Comparison of ENCODE assay signal across 32 cellular contexts in the genomic region with DNA sequence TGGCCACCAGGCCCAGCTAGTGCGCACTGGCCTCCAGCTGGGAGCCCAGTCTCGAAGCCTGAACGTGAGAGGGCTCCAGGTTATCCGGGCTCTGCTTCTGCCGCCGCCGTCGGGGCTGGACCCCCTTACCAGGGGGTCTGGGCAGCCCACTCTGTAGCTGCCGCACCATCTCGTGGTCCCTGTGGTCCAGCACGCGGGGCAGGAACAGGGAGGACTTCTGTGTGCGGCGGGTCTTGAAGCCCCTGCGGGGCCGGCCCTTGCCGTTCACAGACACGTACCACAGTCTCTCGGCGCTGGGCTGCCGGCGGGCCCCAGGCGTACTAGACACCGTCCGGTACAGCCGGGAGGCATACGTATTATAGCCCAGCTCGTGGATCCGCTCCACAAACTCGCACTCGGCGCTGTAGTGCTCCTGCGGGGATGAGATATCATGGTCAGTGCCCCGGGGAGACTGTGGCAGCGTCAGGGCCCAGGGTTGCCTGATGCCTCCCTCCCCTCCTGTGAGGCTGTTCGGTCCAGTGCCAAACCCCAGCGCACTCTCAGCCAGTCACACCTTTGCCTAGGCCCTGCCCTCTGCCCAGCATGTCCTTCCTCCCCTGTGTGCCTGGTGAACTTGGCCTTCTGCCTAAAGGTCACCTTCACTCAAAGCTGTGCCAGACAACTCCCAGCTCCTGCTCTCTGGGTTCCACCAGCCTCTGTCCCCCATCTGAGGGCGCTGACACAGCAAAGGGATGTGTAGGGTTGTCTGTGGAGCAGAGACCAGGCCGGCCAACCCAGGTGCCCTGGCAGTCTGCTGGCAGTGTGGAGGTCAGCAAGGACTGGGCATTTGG. TPM values are rescaled to one million over a fixed set of nuclear protein-coding genes. Genes with fewer than 3 reads are reported as not detected.
"Had no signal": no experiment of that assay in that cellular context is flagged by ENCODE, and none has a peak within 500 bp of the region (broad histone marks: within the 10 kb centered on the region; RNA-seq: fewer than 3 reads in every experiment).

No MANE protein-coding gene starts in this region.

- H3K36me3 Mint-ChIP-seq: activated naive CD4-positive, alpha-beta T cell treated with anti-CD3 and anti-CD28 coated beads, Interleukin-2, amount 50 U/mL, for 24 hours had no signal

- H3K9ac ChIP-seq: SK-N-SH had no signal

- H3K4me3 ChIP-seq: K562, SJSA1 had no signal

- H3K4me2 ChIP-seq: SK-N-SH had no signal

- FAIRE-seq: K562, TTC549 had no signal

- H3K36me3 ChIP-seq: brain microvascular endothelial cell, SJSA1 had no signal

- H3K27ac ChIP-seq: brain microvascular endothelial cell, RWPE1, SJSA1 had no signal

- ATAC-seq: activated CD8-positive, alpha-beta T cell treated with anti-CD3 and anti-CD28 coated beads for 36 hours; K562 had no signal

- H3K9me2 ChIP-seq: SK-N-SH had no signal

- H3K9me3 Mint-ChIP-seq: activated CD4-positive, alpha-beta T cell treated with anti-CD3 and anti-CD28 coated beads, Interleukin-2, amount 10 ng/mL, durations not matched to agents 24 days and 14 days; activated CD8-positive, alpha-beta T cell treated with anti-CD3 and anti-CD28 coated beads for 36 hours; activated naive CD4-positive, alpha-beta T cell treated with anti-CD3 and anti-CD28 coated beads, Interleukin-2, amount 50 U/mL, for 24 hours; activated T-helper 2 cell treated with anti-CD3 and anti-CD28 coated beads, Interferon-gamma antibody, Interleukin-2, Interleukin-4, amounts not matched to agents 10 μg/mL and 5 μg/mL and 100 μg/mL, durations not matched to agents 14 hours and 24 hours and 36 hours; central memory CD8-positive, alpha-beta T cell; T-helper 1 cell treated with Interleukin-12 subunit alpha and Interleukin-12 subunit beta and Interleukin-4 antibody, amounts not matched to agents 30 μg/mL and 1 μg/mL, for 36 hours; T-helper 2 cell treated with Interferon-gamma antibody and Interleukin-4, amounts not matched to agents 5 μg/mL and 100 μg/mL, for 36 hours had no signal

- DNase-seq: activated CD4-positive, alpha-beta T cell treated with anti-CD3 and anti-CD28 coated beads, Interleukin-2, amount 10 ng/mL, durations not matched to agents 24 days and 14 days; activated CD4-positive, alpha-beta T cell treated with anti-CD3 and anti-CD28 coated beads, Interleukin-2, amount 50 U/mL, for 4 hours; activated CD8-positive, alpha-beta T cell treated with anti-CD3 and anti-CD28 coated beads for 36 hours; activated gamma-delta T cell; activated naive CD4-positive, alpha-beta T cell treated with Interleukin-2 at 50 U/mL for 16 hours; activated T-cell treated with anti-CD3 and anti-CD28 coated beads, Interleukin-2, amount 50 U/mL, for 1 hour; anterior cingulate cortex; brain microvascular endothelial cell; NCI-H1092 treated with DMSO at 0.1 percent for 48 hours; NCI-H1417; NCI-H146; NCI-H187; NCI-H2029 treated with DMSO at 0.1 percent for 48 hours; NCI-H2107; NCI-H2171; NCI-H510A; NCI-H526; NCI-H748 treated with DMSO at 0.1 percent for 48 hours; NK-92 treated with Interleukin-12 subunit alpha and Interleukin-12 subunit beta, amount 100 ng/mL, for 24 hours; SHP77 treated with DMSO at 0.1 percent for 48 hours; SK-N-SH had no signal

- H3K4me1 Mint-ChIP-seq: activated naive CD4-positive, alpha-beta T cell treated with anti-CD3 and anti-CD28 coated beads, Interleukin-2, amount 50 U/mL, for 24 hours; central memory CD8-positive, alpha-beta T cell had no signal

- H3K4me3 Mint-ChIP-seq: activated CD4-positive, alpha-beta T cell treated with anti-CD3 and anti-CD28 coated beads, Interleukin-2, amount 10 ng/mL, durations not matched to agents 24 days and 14 days; activated CD8-positive, alpha-beta T cell treated with anti-CD3 and anti-CD28 coated beads for 36 hours; activated naive CD4-positive, alpha-beta T cell treated with anti-CD3 and anti-CD28 coated beads, Interleukin-2, amount 50 U/mL, for 24 hours; central memory CD8-positive, alpha-beta T cell; T-helper 1 cell treated with Interleukin-12 subunit alpha and Interleukin-12 subunit beta and Interleukin-4 antibody, amounts not matched to agents 30 μg/mL and 1 μg/mL, for 36 hours; T-helper 2 cell treated with Interferon-gamma antibody and Interleukin-4, amounts not matched to agents 5 μg/mL and 100 μg/mL, for 36 hours had no signal

- H3K9me3 ChIP-seq: SK-N-SH had no signal

RNA-seq across cellular contexts. Expression of a gene that starts 8.7 kb away (rescaled TPM):
- total RNA-seq: activated CD4-positive, alpha-beta T cell treated with anti-CD3 and anti-CD28 coated beads, Interleukin-2, amount 10 ng/mL, durations not matched to agents 24 days and 14 days; activated CD8-positive, alpha-beta memory T cell treated with anti-CD3 and anti-CD28 coated beads for 36 hours; activated CD8-positive, alpha-beta T cell treated with anti-CD3 and anti-CD28 coated beads for 36 hours; activated T-helper 2 cell treated with anti-CD3 and anti-CD28 coated beads, Interferon-gamma antibody, Interleukin-2, Interleukin-4, amounts not matched to agents 10 μg/mL and 5 μg/mL and 100 μg/mL, durations not matched to agents 14 hours and 24 hours and 36 hours; K562; M059J; SJSA1 had no signal
- polyA plus RNA-seq: K562, SK-N-SH had no signal

RNA-seq across cellular contexts. Expression of a gene that starts 35.4 kb away (rescaled TPM):
- total RNA-seq: activated CD4-positive, alpha-beta T cell treated with anti-CD3 and anti-CD28 coated beads, Interleukin-2, amount 10 ng/mL, durations not matched to agents 24 days and 14 days; activated CD8-positive, alpha-beta memory T cell treated with anti-CD3 and anti-CD28 coated beads for 36 hours; activated CD8-positive, alpha-beta T cell treated with anti-CD3 and anti-CD28 coated beads for 36 hours; activated T-helper 2 cell treated with anti-CD3 and anti-CD28 coated beads, Interferon-gamma antibody, Interleukin-2, Interleukin-4, amounts not matched to agents 10 μg/mL and 5 μg/mL and 100 μg/mL, durations not matched to agents 14 hours and 24 hours and 36 hours; K562; M059J; SJSA1 had no signal
- polyA plus RNA-seq: K562, SK-N-SH had no signal
